In the genomic region with DNA sequence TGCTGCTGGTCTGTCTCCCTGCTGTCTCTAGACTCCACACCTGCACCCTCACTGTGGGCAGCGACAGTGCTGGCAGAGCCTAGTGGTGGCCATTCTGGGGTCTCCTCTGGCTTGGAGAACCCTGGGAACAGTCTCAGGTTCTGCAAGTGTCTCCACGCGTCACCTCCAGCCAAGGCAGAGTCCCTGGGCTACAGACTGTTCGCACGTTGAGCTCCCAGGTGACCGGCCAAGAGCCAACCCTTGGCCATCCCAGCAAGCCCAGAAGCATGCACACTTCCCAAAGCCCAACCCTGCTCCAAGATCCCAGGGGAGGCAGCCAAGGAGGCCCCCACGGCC, we compare ENCODE assay signal across 30 cellular contexts. TPM values are rescaled to one million over a fixed set of nuclear protein-coding genes. Genes with fewer than 3 reads are reported as not detected.
"Had no signal": no experiment of that assay in that cellular context is flagged by ENCODE, and none has a peak within 500 bp of the region (broad histone marks: within the 10 kb centered on the region; RNA-seq: fewer than 3 reads in every experiment).

No MANE protein-coding gene starts in this region.

- H3K27ac ChIP-seq: epithelial cell of prostate, gastroesophageal sphincter, heart left ventricle, parathyroid adenoma, prostate gland, thoracic aorta, tibial nerve, upper lobe of left lung had no signal

- H3K4me3 ChIP-seq: gastroesophageal sphincter, heart left ventricle, mucosa of descending colon, prostate gland, thoracic aorta, tibial nerve, upper lobe of left lung had no signal

- H3K36me3 ChIP-seq: gastroesophageal sphincter, prostate gland, thoracic aorta, tibial nerve, upper lobe of left lung had no signal

- H3K79me2 ChIP-seq: parathyroid adenoma had no signal

- H3K4me1 ChIP-seq: prostate gland had no signal

- H3K9ac ChIP-seq: parathyroid adenoma had no signal

- H2AFZ ChIP-seq: parathyroid adenoma had no signal

- ATAC-seq: esophagus mucosa; gastroesophageal sphincter; heart left ventricle; mucosa of descending colon; natural killer cell treated with Interleukin-12 subunit alpha and Interleukin-12 subunit beta and Interleukin-15 and Interleukin-18, amount 100 ng/mL, for 72 hours; right cardiac atrium; stimulated activated naive B cell treated with anti-CD40 and anti-IgM and Interleukin-4, amounts not matched to agents 10 μg/mL and 1 μg/mL and 100 μg/mL, for 72 hours had no signal

- DNase-seq: cerebellar nuclear complex; effector CD4-positive, alpha-beta T cell; foreskin fibroblast; hippocampal formation; kidney glomerular epithelial cell; mesenchymal stem cell; mucosa of descending colon; naive B cell; small intestine; stimulated activated CD4-positive, alpha-beta T cell treated with anti-CD3 and anti-CD28 coated beads, Interleukin-15, amount 100 ng/mL, for 24 hours; stimulated activated CD4-positive, alpha-beta T cell treated with anti-CD3 and anti-CD28 coated beads, Interleukin-2, amount 100 ng/mL, for 48 hours; stimulated activated naive B cell treated with anti-CD40 and anti-IgM and Interleukin-4, amounts not matched to agents 10 μg/mL and 1 μg/mL and 100 μg/mL, for 72 hours had no signal

- H3K9me3 ChIP-seq: gastroesophageal sphincter, heart left ventricle, mucosa of descending colon, prostate gland, thoracic aorta, tibial nerve, upper lobe of left lung had no signal

RNA-seq across cellular contexts. Expression of gene EEF1A2, which starts 4.8 kb away (rescaled TPM):
- total RNA-seq: osteoblast, tibial nerve had no signal

RNA-seq across cellular contexts. Expression of gene KCNQ2, which starts 21.6 kb away (rescaled TPM):
- total RNA-seq: esophagus mucosa; lower leg skin; lung microvascular endothelial cell; natural killer cell treated with Interleukin-12 subunit alpha and Interleukin-12 subunit beta and Interleukin-15 and Interleukin-18, amount 100 ng/mL, for 72 hours; renal cortical epithelial cell; thoracic aorta; tibial nerve had no signal
- polyA plus RNA-seq: heart left ventricle had no signal

RNA-seq across cellular contexts. Expression of gene PTK6, which starts 43.1 kb away (rescaled TPM):
- total RNA-seq: lung microvascular endothelial cell, neural crest cell, osteoblast had no signal

RNA-seq across cellular contexts. Expression of gene SRMS, which starts 53.5 kb away (rescaled TPM):
- total RNA-seq: dorsolateral prefrontal cortex; gastroesophageal sphincter; heart left ventricle; lung microvascular endothelial cell; mesothelial cell of epicardium; natural killer cell treated with Interleukin-12 subunit alpha and Interleukin-12 subunit beta and Interleukin-15 and Interleukin-18, amount 100 ng/mL, for 72 hours; neural crest cell; osteoblast; renal cortical epithelial cell; right cardiac atrium; thoracic aorta; tibial nerve; upper lobe of left lung had no signal
- polyA plus RNA-seq: heart left ventricle, right cardiac atrium, small intestine had no signal
